Comparison of ENCODE assay signal across 24 cellular contexts in the genomic region with DNA sequence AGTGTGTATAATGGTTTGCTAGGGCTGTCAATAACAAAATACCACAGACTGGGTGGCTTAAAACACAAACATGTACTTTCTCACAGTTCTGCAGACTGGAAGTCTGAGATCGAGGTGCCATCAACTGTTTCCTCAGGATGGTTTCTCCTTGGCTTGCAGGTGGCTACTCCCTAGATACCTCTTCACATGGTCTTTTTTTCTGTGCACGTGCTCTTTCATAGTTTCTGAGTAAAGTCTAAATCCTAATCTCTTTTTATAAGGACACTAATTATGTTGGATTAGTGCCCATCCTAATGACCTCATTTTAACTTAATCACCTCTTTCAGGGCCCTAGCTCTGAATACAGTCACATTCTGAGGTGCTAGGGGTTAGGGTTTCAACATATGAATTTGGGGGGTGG.
"Had no signal": no experiment of that assay in that cellular context is flagged by ENCODE, and none has a peak within 500 bp of the region (broad histone marks: within the 10 kb centered on the region; RNA-seq: fewer than 3 reads in every experiment).

No MANE protein-coding gene starts in this region.

- H3K27ac Mint-ChIP-seq: activated CD4-positive, alpha-beta memory T cell treated with anti-CD3 and anti-CD28 coated beads, Interleukin-2, amount 10 ng/mL, durations not matched to agents 7 days and 5 days; activated CD4-positive, alpha-beta T cell treated with anti-CD3 and anti-CD28 coated beads for 36 hours; activated naive CD4-positive, alpha-beta T cell treated with anti-CD3 and anti-CD28 coated beads for 36 hours; activated naive CD8-positive, alpha-beta T cell; activated T-helper 17 cell treated with anti-CD3 and anti-CD28 coated beads, Interleukin-2, amount 50 U/mL, for 72 hours; T-cell had no signal

- H3K36me3 ChIP-seq: brain microvascular endothelial cell, cardiac muscle cell, WERI-Rb-1 had no signal

- H3K36me3 Mint-ChIP-seq: activated naive CD8-positive, alpha-beta T cell; T-cell had no signal

- H3K9me3 Mint-ChIP-seq: activated CD4-positive, alpha-beta memory T cell treated with anti-CD3 and anti-CD28 coated beads, Interleukin-2, amount 10 ng/mL, durations not matched to agents 7 days and 5 days; activated naive CD4-positive, alpha-beta T cell treated with anti-CD3 and anti-CD28 coated beads for 36 hours; activated T-helper 17 cell treated with anti-CD3 and anti-CD28 coated beads, Interleukin-2, amount 50 U/mL, for 72 hours; T-cell had no signal

- H3K4me3 Mint-ChIP-seq: activated CD4-positive, alpha-beta memory T cell treated with anti-CD3 and anti-CD28 coated beads, Interleukin-2, amount 10 ng/mL, durations not matched to agents 7 days and 5 days; activated CD4-positive, alpha-beta T cell treated with anti-CD3 and anti-CD28 coated beads for 36 hours; activated naive CD4-positive, alpha-beta T cell treated with anti-CD3 and anti-CD28 coated beads for 36 hours; activated naive CD8-positive, alpha-beta T cell; activated T-helper 17 cell treated with anti-CD3 and anti-CD28 coated beads, Interleukin-2, amount 50 U/mL, for 72 hours; T-cell had no signal

- H3K4me1 Mint-ChIP-seq: activated CD4-positive, alpha-beta memory T cell treated with anti-CD3 and anti-CD28 coated beads, Interleukin-2, amount 10 ng/mL, durations not matched to agents 7 days and 5 days; activated CD4-positive, alpha-beta T cell treated with anti-CD3 and anti-CD28 coated beads for 36 hours; activated T-helper 17 cell treated with anti-CD3 and anti-CD28 coated beads, Interleukin-2, amount 50 U/mL, for 72 hours; T-cell had no signal

- H3K27me3 ChIP-seq: brain microvascular endothelial cell, cardiac muscle cell had no signal

- DNase-seq: activated CD4-positive, alpha-beta memory T cell treated with anti-CD3 and anti-CD28 coated beads, Interleukin-2, amount 10 ng/mL, durations not matched to agents 7 days and 5 days; activated CD4-positive, alpha-beta T cell treated with anti-CD3 and anti-CD28 coated beads for 36 hours; activated CD4-positive, alpha-beta T cell treated with anti-CD3 and anti-CD28 coated beads, Interleukin-2, amount 50 U/mL, for 1 hour; activated gamma-delta T cell; activated naive CD4-positive, alpha-beta T cell treated with anti-CD3 and anti-CD28 coated beads for 36 hours; activated T-cell treated with anti-CD3 and anti-CD28 coated beads for 4 hours; activated T-cell treated with anti-CD3 and anti-CD28 coated beads, Interleukin-2, amount 50 U/mL, for 48 hours; amygdala; brain microvascular endothelial cell; Karpas-422; NCI-H1417; NCI-H1930; NCI-H2107; NCI-H510A treated with DMSO at 0.1 percent for 48 hours; SIG-M5; T-cell; T-helper 2 cell; T1000; WERI-Rb-1 had no signal

- H3K27ac ChIP-seq: brain microvascular endothelial cell, cardiac muscle cell, SK-N-MC, WERI-Rb-1 had no signal

- H3K4me3 ChIP-seq: cardiac muscle cell, K562, SK-N-MC had no signal
